ENCODE assay signal across 10 cellular contexts in genomic region chr3:112773864-112774263, GRCh38.
DNase-seq lines count a peak whose midpoint lies in the region; ATAC-seq, FAIRE-seq and TF ChIP-seq lines count a peak whose summit lies in the region.
"Had no signal": no experiment of that assay in that cellular context is flagged by ENCODE, and none has a peak within 500 bp of the region (broad histone marks: within the 10 kb centered on the region; RNA-seq: fewer than 3 reads in every experiment).

No MANE protein-coding gene starts in this region.

- peak; percentile 28 to 91 for DNase-seq in A549 (ENCODE audit: low read depth in 1 of 2, low spot score in 1 of 2)
- DNase-seq in NCI-H69 (lab: John Stamatoyannopoulos, UW) = peak; percentile 79
- peak; percentile 93 for DNase-seq in bronchial epithelial cell (ENCODE audit: low read depth)
- DNase-seq in naive thymus-derived CD8-positive, alpha-beta T cell = no peak
- no peak for DNase-seq in KBM-7
- no peak for DNase-seq in SW 1271 (lab: John Stamatoyannopoulos, UW)
- no peak for DNase-seq in NCI-H526 (lab: John Stamatoyannopoulos, UW)
- DNase-seq: DMS79, spleen had no signal

- H3K27me3 ChIP-seq in bronchial epithelial cell (ENCODE audit: control insufficient read depth, insufficient read depth, low read length) = no peaks in the 10 kb centered on the region
- H3K27me3 ChIP-seq: spleen had no signal

- H3K4me3 ChIP-seq in A549 (no peak overlapping the region), bronchial epithelial cell (ENCODE audit: low read depth, low read length) (no peak overlapping the region)
- H3K4me3 ChIP-seq: spleen had no signal

- TF ChIP-seq CTCF in A549 (IDR thresholded peaks at IDR 0.05) (no peak), bronchial epithelial cell (IDR thresholded peaks at IDR 0.05; ENCODE audit: insufficient read depth, low read length, severe bottlenecking) (no peak)

- H3K27ac ChIP-seq in A549 = peak overlapping the region; percentile 87 to 96

- H3K4me1 Mint-ChIP-seq in naive thymus-derived CD8-positive, alpha-beta T cell = peaks cover 0 to 31% (median 3%) of the 10 kb centered on the region in 4 donors

- CTCF ChIA-PET in A549 (lab: Yijun Ruan, JAX) = interaction anchor here (0.9 to 3.2 kb wide), 14 partner anchors 9 to 132 kb away, joined by 3 to 20 read pairs (median 4); no protein-coding TSS in a partner anchor

- POLR2A ChIA-PET in A549 (lab: Yijun Ruan, JAX) = interaction anchor here (0.6 to 2.9 kb wide), 7 partner anchors 37 to 132 kb away, joined by 3 to 13 read pairs (median 4); no protein-coding TSS in a partner anchor
- POLR2A ChIA-PET in naive thymus-derived CD8-positive, alpha-beta T cell (lab: Charles Lee) = no interaction called here

- no peak for TF ChIP-seq POLR2A in A549 (IDR thresholded peaks at IDR 0.05; ENCODE audit: low read length)

- ATAC-seq in A549 (peak; percentile 51), GM19328 (IDR thresholded peaks at IDR 0.05; ENCODE audit: unreplicated experiment) (peak; percentile 68)
- no peak for ATAC-seq in naive thymus-derived CD8-positive, alpha-beta T cell

- in situ Hi-C loops in KBM-7 (cut with MboI; ENCODE audit: low pct_unique_long_range_greater_than_20kb, low sequenced_read_pairs) = no loop called here

- H3K4me1 ChIP-seq in A549 = peaks cover 69% of the 10 kb centered on the region

- 4% methylated on average over 6 of the region's 6 CpGs for WGBS in A549 (ENCODE audit: missing lambda C conversion rate)

- FAIRE-seq in A549 (lab: Jason Lieb, UNC) (no peak), bronchial epithelial cell (lab: Jason Lieb, UNC) (peak; percentile 82)

- peak overlapping the region in 2 of 10 donors; percentile 11 to 55 for H3K27ac Mint-ChIP-seq in naive thymus-derived CD8-positive, alpha-beta T cell

- H3K4me3 Mint-ChIP-seq in naive thymus-derived CD8-positive, alpha-beta T cell = peak overlapping the region in 1 of 10 donors; percentile 25

- no peaks in the 10 kb centered on the region for H3K36me3 Mint-ChIP-seq in naive thymus-derived CD8-positive, alpha-beta T cell

- H3K27me3 Mint-ChIP-seq in naive thymus-derived CD8-positive, alpha-beta T cell = peaks cover 0 to 4% (median 0%) of the 10 kb centered on the region in 5 donors

- H3K36me3 ChIP-seq in bronchial epithelial cell (ENCODE audit: control insufficient read depth, insufficient read depth, low read length) = no peaks in the 10 kb centered on the region
- H3K36me3 ChIP-seq: spleen had no signal

- no peaks in the 10 kb centered on the region for H3K9me3 ChIP-seq in A549
- H3K9me3 ChIP-seq: spleen had no signal

- peak overlapping the region; percentile 69 for H3K4me2 ChIP-seq in A549

- TF ChIP-seq EP300 in A549 (IDR thresholded peaks at IDR 0.05) = 0 out of 5 replicates have a peak, but pooled peaks of 1 of the 2 experiments have one; percentile 1

- TF ChIP-seq RAD21 in A549 (conservative IDR thresholded peaks at IDR 0.05 in 1 of 2, IDR thresholded peaks at IDR 0.05 in 1 of 2) = no peak

- H3K9me3 Mint-ChIP-seq in naive thymus-derived CD8-positive, alpha-beta T cell = no peaks in the 10 kb centered on the region

TF ChIP-seq in A549, 52 proteins besides CTCF, POLR2A, EP300 and RAD21:
- TF ChIP-seq ATOH8 (CRISPR knock-in tag; IDR thresholded peaks at IDR 0.05; ENCODE audit: low read depth) (0 out of 2 replicates have a peak, but pooled peaks have one; percentile 25), SMC3 (IDR thresholded peaks at IDR 0.05) (peak; percentile 12; the same call in 1 of the 3 replicates), TP53 (CRISPR knock-in tag; IDR thresholded peaks at IDR 0.05) (no peak), MAX (IDR thresholded peaks at IDR 0.05) (peak; percentile 37; the same call in 1 of the 2 replicates), RARB (CRISPR knock-in tag; IDR thresholded peaks at IDR 0.05) (0 out of 2 replicates have a peak, but pooled peaks have one; percentile 62), EHMT2 (IDR thresholded peaks at IDR 0.05; ENCODE audit: low read depth) (no peak), PBX3 (IDR thresholded peaks at IDR 0.05) (no peak), USF2 (IDR thresholded peaks at IDR 0.05) (peak; percentile 36; the same call in 1 of the 2 replicates), MAFK (IDR thresholded peaks at IDR 0.05; ENCODE audit: partially characterized antibody) (peak; percentile 17), HOXB13 (CRISPR knock-in tag; IDR thresholded peaks at IDR 0.05; ENCODE audit: low read depth) (peak; percentile 73; the same call in 1 of the 2 replicates), GATA3 (IDR thresholded peaks at IDR 0.05; ENCODE audit: borderline replicate concordance) (peak; percentile 26; the same call in 1 of the 2 replicates)
TF ChIP-seq in A549: peak in this region for 8.

Comparison
In these comparisons a context has a peak if more than half of its experiments do, and no peak if none do; other contexts are left out.
1. ATAC-seq: peak in A549 (2 of 2) and GM19328 (single experiment); none in naive thymus-derived CD8-positive, alpha-beta T cell (0 of 2).
2. DNase-seq: peak in A549 (2 of 2), NCI-H69 (single experiment) and bronchial epithelial cell (single experiment); none in naive thymus-derived CD8-positive, alpha-beta T cell (0 of 10), KBM-7 (single experiment), SW 1271 (0 of 2) and NCI-H526 (0 of 2).